ENCODE assay signal across 8 cellular contexts in genomic region chr3:48472923-48473616, GRCh38. TPM values are rescaled to one million over a fixed set of nuclear protein-coding genes. Genes with fewer than 3 reads are reported as not detected.
DNase-seq lines count a peak whose midpoint lies in the region; ATAC-seq and TF ChIP-seq lines count a peak whose summit lies in the region.

No MANE protein-coding gene starts in this region.

- POLR2A ChIA-PET in activated CD4-positive, alpha-beta T cell treated with anti-CD3 and anti-CD28 coated beads, Interleukin-2, amount 10 ng/mL, durations not matched to agents 7 days and 5 days (lab: Charles Lee): interaction anchor here (0.5 to 1.2 kb wide), 2 partner anchors 46 to 163 kb away, joined by 3 to 6 read pairs; partner anchors contain the start of gene SLC26A6

- no peaks in the 10 kb centered on the region for H3K9me3 Mint-ChIP-seq in activated CD4-positive, alpha-beta T cell treated with anti-CD3 and anti-CD28 coated beads, Interleukin-2, amount 10 ng/mL, durations not matched to agents 7 days and 5 days
- no peaks in the 10 kb centered on the region for H3K9me3 Mint-ChIP-seq in dendritic cell treated with granulocyte-macrophage colony-stimulating factor and Interleukin-4, amounts not matched to agents 40 ng/mL and 50 ng/mL, for 4 days

- no peaks in the 10 kb centered on the region; the same call in none of the 2 replicates for H3K4me1 ChIP-seq in BE2C
- H3K4me1 ChIP-seq in left lung: peaks cover 23 to 58% of the 10 kb centered on the region in 2 donors

- H3K4me1 Mint-ChIP-seq in activated CD4-positive, alpha-beta T cell treated with anti-CD3 and anti-CD28 coated beads, Interleukin-2, amount 10 ng/mL, durations not matched to agents 7 days and 5 days: peaks cover 73% of the 10 kb centered on the region
- peaks cover 52% of the 10 kb centered on the region for H3K4me1 Mint-ChIP-seq in dendritic cell treated with granulocyte-macrophage colony-stimulating factor and Interleukin-4, amounts not matched to agents 40 ng/mL and 50 ng/mL, for 4 days (ENCODE audit: low read depth)

- TF ChIP-seq CTCF in BE2C (IDR thresholded peaks at IDR 0.05; ENCODE audit: low read depth, low read length) (peak; percentile 47), left lung (IDR thresholded peaks at IDR 0.05) (peak; percentile 12 to 51)

- H3K36me3 ChIP-seq in BE2C (no peaks in the 10 kb centered on the region; the same call in 1 of the 2 replicates), left lung (peaks cover 0 to 55% of the 10 kb centered on the region in 2 donors)

- H3K4me3 ChIP-seq in BE2C (ENCODE audit: low read depth, low read length) (peak overlapping the region; percentile 68), left lung (peak overlapping the region; percentile 85 to 92)

- ATAC-seq in GM19035 (IDR thresholded peaks at IDR 0.05; ENCODE audit: unreplicated experiment): peak; percentile 78
- peak; percentile 78 for ATAC-seq in HG03342 (IDR thresholded peaks at IDR 0.05; ENCODE audit: unreplicated experiment)
- peak; percentile 96 for ATAC-seq in left lung

- H3K9me3 ChIP-seq in BE2C (no peaks in the 10 kb centered on the region), left lung (no peaks in the 10 kb centered on the region)

- peak; percentile 76 for DNase-seq in BE2C
- peak; percentile 37 for DNase-seq in NCI-H524 treated with DMSO at 0.1 percent for 48 hours (lab: John Stamatoyannopoulos, UW)
- peak; percentile 98 for DNase-seq in activated CD4-positive, alpha-beta T cell treated with anti-CD3 and anti-CD28 coated beads, Interleukin-2, amount 10 ng/mL, durations not matched to agents 7 days and 5 days
- DNase-seq in left lung: peak; percentile 94 to 97
- peak; percentile 95 for DNase-seq in stimulated activated CD4-positive, alpha-beta T cell treated with anti-CD3 and anti-CD28 coated beads, Interleukin-2, amount 100 ng/mL, for 4 hours (ENCODE audit: low read depth)

- CTCF ChIA-PET in activated CD4-positive, alpha-beta T cell treated with anti-CD3 and anti-CD28 coated beads, Interleukin-2, amount 10 ng/mL, durations not matched to agents 7 days and 5 days (lab: Charles Lee): interaction anchor here (0.6 to 6.5 kb wide), 21 partner anchors 8 to 1002 kb away, joined by 3 to 34 read pairs (median 3); partner anchors contain the start of genes CCDC51, PLXNB1 and TMA7

- intact Hi-C loops in dendritic cell treated with granulocyte-macrophage colony-stimulating factor and Interleukin-4, amounts not matched to agents 40 ng/mL and 50 ng/mL, for 4 days (cut with micrococcal nuclease): loop anchor here (1.0 kb wide), 1 partner anchor 8 kb away; no protein-coding TSS in a partner anchor
- intact Hi-C loops in left lung (cut with DNase I): no loop called here

- peak overlapping the region; percentile 93 to 97 for H3K27ac ChIP-seq in left lung

- H3K4me3 Mint-ChIP-seq in activated CD4-positive, alpha-beta T cell treated with anti-CD3 and anti-CD28 coated beads, Interleukin-2, amount 10 ng/mL, durations not matched to agents 7 days and 5 days: peak overlapping the region; percentile 84
- peak overlapping the region; percentile 90 for H3K4me3 Mint-ChIP-seq in dendritic cell treated with granulocyte-macrophage colony-stimulating factor and Interleukin-4, amounts not matched to agents 40 ng/mL and 50 ng/mL, for 4 days

- peaks cover 46% of the 10 kb centered on the region for H3K36me3 Mint-ChIP-seq in activated CD4-positive, alpha-beta T cell treated with anti-CD3 and anti-CD28 coated beads, Interleukin-2, amount 10 ng/mL, durations not matched to agents 7 days and 5 days (ENCODE audit: low read depth)
- H3K36me3 Mint-ChIP-seq in dendritic cell treated with granulocyte-macrophage colony-stimulating factor and Interleukin-4, amounts not matched to agents 40 ng/mL and 50 ng/mL, for 4 days (ENCODE audit: low read depth): peaks cover 51% of the 10 kb centered on the region

- no peaks in the 10 kb centered on the region for H3K27me3 Mint-ChIP-seq in activated CD4-positive, alpha-beta T cell treated with anti-CD3 and anti-CD28 coated beads, Interleukin-2, amount 10 ng/mL, durations not matched to agents 7 days and 5 days
- no peaks in the 10 kb centered on the region for H3K27me3 Mint-ChIP-seq in dendritic cell treated with granulocyte-macrophage colony-stimulating factor and Interleukin-4, amounts not matched to agents 40 ng/mL and 50 ng/mL, for 4 days

- no peaks in the 10 kb centered on the region for H3K27me3 ChIP-seq in BE2C
- H3K27me3 ChIP-seq in left lung: no peaks in the 10 kb centered on the region

- peak overlapping the region; percentile 98 for H3K27ac Mint-ChIP-seq in activated CD4-positive, alpha-beta T cell treated with anti-CD3 and anti-CD28 coated beads, Interleukin-2, amount 10 ng/mL, durations not matched to agents 7 days and 5 days
- peak overlapping the region; percentile 100 for H3K27ac Mint-ChIP-seq in dendritic cell treated with granulocyte-macrophage colony-stimulating factor and Interleukin-4, amounts not matched to agents 40 ng/mL and 50 ng/mL, for 4 days

RNA-seq across cellular contexts. Expression of gene ATRIP, which starts 26.5 kb away (rescaled TPM):
- polyA plus RNA-seq in BE2C (2012; ENCODE audit: insufficient read depth, insufficient read length, low read depth): 9.0 TPM
- total RNA-seq in activated CD4-positive, alpha-beta T cell treated with anti-CD3 and anti-CD28 coated beads, Interleukin-2, amount 10 ng/mL, durations not matched to agents 7 days and 5 days: 10 to 100 TPM; 17.4 to 19.4 TPM
- 1 to 10 TPM; 7.4 to 9.9 TPM for total RNA-seq in left lung

RNA-seq across cellular contexts. Expression of gene SHISA5, which starts 30.9 kb away (rescaled TPM):
- polyA plus RNA-seq in BE2C (2012; ENCODE audit: insufficient read depth, insufficient read length, low read depth): 124 TPM
- 100 to 1,000 TPM; 266 to 271 TPM for total RNA-seq in activated CD4-positive, alpha-beta T cell treated with anti-CD3 and anti-CD28 coated beads, Interleukin-2, amount 10 ng/mL, durations not matched to agents 7 days and 5 days
- total RNA-seq in left lung: 100 to 1,000 TPM; 179 to 206 TPM

RNA-seq across cellular contexts. Expression of gene TMA7, which starts 33.0 kb away (rescaled TPM):
- 249 TPM for polyA plus RNA-seq in BE2C (2012; ENCODE audit: insufficient read depth, insufficient read length, low read depth)
- total RNA-seq in activated CD4-positive, alpha-beta T cell treated with anti-CD3 and anti-CD28 coated beads, Interleukin-2, amount 10 ng/mL, durations not matched to agents 7 days and 5 days: 100 to 1,000 TPM; 285 to 290 TPM
- total RNA-seq in left lung: 100 to 1,000 TPM; 174 to 211 TPM

RNA-seq across cellular contexts. Expression of gene CCDC51, which starts 33.2 kb away (rescaled TPM):
- polyA plus RNA-seq in BE2C (2012; ENCODE audit: insufficient read depth, insufficient read length, low read depth): 33.3 TPM
- 10 to 100 TPM; 11.6 to 15.1 TPM for total RNA-seq in activated CD4-positive, alpha-beta T cell treated with anti-CD3 and anti-CD28 coated beads, Interleukin-2, amount 10 ng/mL, durations not matched to agents 7 days and 5 days
- 10 to 100 TPM; 13.4 to 14.7 TPM for total RNA-seq in left lung

RNA-seq across cellular contexts. Expression of gene PLXNB1, which starts 43.2 kb away (rescaled TPM):
- 24.9 TPM for polyA plus RNA-seq in BE2C (2012; ENCODE audit: insufficient read depth, insufficient read length, low read depth)
- 1 to 10 TPM; 2.3 to 2.5 TPM for total RNA-seq in activated CD4-positive, alpha-beta T cell treated with anti-CD3 and anti-CD28 coated beads, Interleukin-2, amount 10 ng/mL, durations not matched to agents 7 days and 5 days
- total RNA-seq in left lung: 100 to 1,000 TPM in 1 of 2 donors, 10 to 100 TPM in 1; 65.0 to 128 TPM

Comparison
In these comparisons a context has a peak if more than half of its experiments do, and no peak if none do; other contexts are left out.
1. Peak in every context shown above with its lines: DNase-seq, ATAC-seq, H3K4me3 ChIP-seq and H3K27ac ChIP-seq.
2. DNase-seq: peak in every context shown above with its lines; median percentile 98 in activated CD4-positive, alpha-beta T cell treated with anti-CD3 and anti-CD28 coated beads, Interleukin-2, amount 10 ng/mL, durations not matched to agents 7 days and 5 days; 96 in left lung; 95 in stimulated activated CD4-positive, alpha-beta T cell treated with anti-CD3 and anti-CD28 coated beads, Interleukin-2, amount 100 ng/mL, for 4 hours; 76 in BE2C; 37 in NCI-H524 treated with DMSO at 0.1 percent for 48 hours.